ENCODE assay signal across 20 cellular contexts in genomic region chr11:8083871-8084281, GRCh38. TPM values are rescaled to one million over a fixed set of nuclear protein-coding genes. Genes with fewer than 3 reads are reported as not detected.
DNase-seq lines count a peak whose midpoint lies in the region; ATAC-seq and TF ChIP-seq lines count a peak whose summit lies in the region.
"Had no signal": no experiment of that assay in that cellular context is flagged by ENCODE, and none has a peak within 500 bp of the region (broad histone marks: within the 10 kb centered on the region; RNA-seq: fewer than 3 reads in every experiment).

No MANE protein-coding gene starts in this region.

- H3K4me2 ChIP-seq in trophoblast cell (ENCODE audit: low read length): no peak overlapping the region

- no peak for TF ChIP-seq POLR2A in gastrocnemius medialis (IDR thresholded peaks at IDR 0.05)

- no peak overlapping the region for H3K14ac ChIP-seq in trophoblast cell (ENCODE audit: low read length)

- H3K27me3 ChIP-seq in left ventricle myocardium inferior (ENCODE audit: low read depth) (peaks cover 7% of the 10 kb centered on the region), right atrium auricular region (no peaks in the 10 kb centered on the region), trophoblast cell (ENCODE audit: insufficient read depth, low read length) (no peaks in the 10 kb centered on the region), gastrocnemius medialis (peaks cover 0 to 5% (median 0%) of the 10 kb centered on the region in 3 donors)
- H3K27me3 ChIP-seq: tibial artery had no signal

- no peaks in the 10 kb centered on the region for H3K27me3 Mint-ChIP-seq in mesothelial cell of epicardium (ENCODE audit: low read depth)

- H3K4me1 ChIP-seq in left ventricle myocardium inferior: peaks cover 70% of the 10 kb centered on the region
- H3K4me1 ChIP-seq in right atrium auricular region: peaks cover 0 to 59% of the 10 kb centered on the region in 2 donors
- H3K4me1 ChIP-seq in trophoblast cell (ENCODE audit: control insufficient read depth in 1 of 2, insufficient read depth in 2 of 2, low read length in 2 of 2): peaks cover 20 to 25% of the 10 kb centered on the region in 2 experiments
- H3K4me1 ChIP-seq in gastrocnemius medialis: peaks cover 0 to 11% of the 10 kb centered on the region in 2 donors

- H3K36me3 Mint-ChIP-seq in mesothelial cell of epicardium: no peaks in the 10 kb centered on the region
- H3K36me3 Mint-ChIP-seq: CD14-positive monocyte had no signal

- peaks cover 52% of the 10 kb centered on the region for H3K4me1 Mint-ChIP-seq in mesothelial cell of epicardium
- H3K4me1 Mint-ChIP-seq: stimulated activated naive CD8-positive, alpha-beta T cell treated with anti-CD3 and anti-CD28 coated beads, Interleukin-15, amount 100 ng/mL, for 72 hours had no signal

- no peak for DNase-seq in left ventricle myocardium inferior
- DNase-seq in right atrium auricular region (ENCODE audit: low spot score): no peak
- DNase-seq in cerebellar cortex (ENCODE audit: low spot score): peak; percentile 16
- DNase-seq in mesothelial cell of epicardium (ENCODE audit: low spot score in 2 of 2, unreplicated experiment in 2 of 2): no peak
- no peak for DNase-seq in trophoblast cell
- no peak for DNase-seq in gastrocnemius medialis
- DNase-seq: activated CD4-positive, alpha-beta T cell treated with anti-CD3 and anti-CD28 coated beads for 4 hours; activated naive CD4-positive, alpha-beta T cell; activated T-cell treated with anti-CD3 and anti-CD28 coated beads, Interleukin-2, amount 50 U/mL, for 24 hours; cortex of kidney; EL; HFFc6; NCI-H2107; NCI-H510A treated with DMSO at 0.1 percent for 48 hours; stimulated activated naive CD8-positive, alpha-beta T cell treated with anti-CD3 and anti-CD28 coated beads, Interleukin-15, amount 100 ng/mL, for 72 hours; tibial artery had no signal

- in situ Hi-C loops in gastrocnemius medialis (cut with MboI; ENCODE audit: low sequenced_read_pairs in 4 of 4): no loop called here

- no peak overlapping the region for H4K8ac ChIP-seq in trophoblast cell (ENCODE audit: low read depth, low read length)

- H3K4me3 ChIP-seq in left ventricle myocardium inferior (no peak overlapping the region), right atrium auricular region (no peak overlapping the region), trophoblast cell (ENCODE audit: low read depth, low read length) (no peak overlapping the region), gastrocnemius medialis (no peak overlapping the region)
- H3K4me3 ChIP-seq: tibial artery had no signal

- H4K91ac ChIP-seq in trophoblast cell (ENCODE audit: low read depth, low read length): no peak overlapping the region

- H4K12ac ChIP-seq in trophoblast cell (ENCODE audit: low read depth, low read length): no peak overlapping the region

- no peak overlapping the region for H2BK5ac ChIP-seq in trophoblast cell (ENCODE audit: low read depth, low read length, poor library complexity)

- no CpG with 5 or more reads among the region's 1 CpG for WGBS in trophoblast cell (ENCODE audit: extremely low coverage, insufficient coverage, insufficient read length)

- H3K79me2 ChIP-seq in trophoblast cell (ENCODE audit: control insufficient read depth, insufficient read depth, low read length, poor library complexity): peaks cover 1% of the 10 kb centered on the region

- no peak overlapping the region for H2BK12ac ChIP-seq in trophoblast cell (ENCODE audit: low read length)

- intact Hi-C loops in left ventricle myocardium inferior (cut with micrococcal nuclease) (no loop called here), gastrocnemius medialis (cut with DNase I; ENCODE audit: low total_unique reads) (no loop called here)

- H3K36me3 ChIP-seq in left ventricle myocardium inferior: no peaks in the 10 kb centered on the region
- H3K36me3 ChIP-seq in right atrium auricular region: no peaks in the 10 kb centered on the region
- no peaks in the 10 kb centered on the region for H3K36me3 ChIP-seq in trophoblast cell (ENCODE audit: control insufficient read depth in 1 of 2, insufficient read depth in 2 of 2, low read length in 2 of 2)
- H3K36me3 ChIP-seq in gastrocnemius medialis: no peaks in the 10 kb centered on the region
- H3K36me3 ChIP-seq: tibial artery had no signal

- H3K23ac ChIP-seq in trophoblast cell (ENCODE audit: low read length): no peak overlapping the region

- H2AK5ac ChIP-seq in trophoblast cell (ENCODE audit: low read length): no peak overlapping the region

- H3K9ac ChIP-seq in trophoblast cell (ENCODE audit: low read length): no peak overlapping the region
- H3K9ac ChIP-seq: parathyroid adenoma had no signal

- no peak overlapping the region for H2AFZ ChIP-seq in trophoblast cell (ENCODE audit: insufficient read depth, low read length, poor library complexity)
- H2AFZ ChIP-seq: parathyroid adenoma had no signal

- H3K27ac ChIP-seq in left ventricle myocardium inferior (replicated peaks) (peak overlapping the region; percentile 42), right atrium auricular region (peak overlapping the region in 1 of 2 donors; percentile 37), temporal lobe (ENCODE audit: low read depth, low read length) (peak overlapping the region; percentile 54), trophoblast cell (ENCODE audit: low read depth, low read length) (no peak overlapping the region), gastrocnemius medialis (no peak overlapping the region)
- H3K27ac ChIP-seq: parathyroid adenoma, tibial artery had no signal

- no peak overlapping the region for H3K18ac ChIP-seq in trophoblast cell (ENCODE audit: low read length)

- peak overlapping the region; percentile 77 for H3K4me3 Mint-ChIP-seq in mesothelial cell of epicardium
- H3K4me3 Mint-ChIP-seq: activated T-cell treated with anti-CD3 and anti-CD28 coated beads, Interleukin-2, amount 50 U/mL, for 24 hours; HFFc6; stimulated activated naive CD8-positive, alpha-beta T cell treated with anti-CD3 and anti-CD28 coated beads, Interleukin-15, amount 100 ng/mL, for 72 hours had no signal

- H3K9me3 ChIP-seq in left ventricle myocardium inferior (replicated peaks): no peaks in the 10 kb centered on the region
- no peaks in the 10 kb centered on the region for H3K9me3 ChIP-seq in right atrium auricular region
- no peaks in the 10 kb centered on the region for H3K9me3 ChIP-seq in trophoblast cell (ENCODE audit: insufficient read depth, low read depth, low read length)
- no peaks in the 10 kb centered on the region for H3K9me3 ChIP-seq in gastrocnemius medialis
- H3K9me3 ChIP-seq: tibial artery had no signal

- H3K79me1 ChIP-seq in trophoblast cell (ENCODE audit: low read length): peaks cover 6% of the 10 kb centered on the region

- H3K27ac Mint-ChIP-seq in mesothelial cell of epicardium: peak overlapping the region; percentile 68
- H3K27ac Mint-ChIP-seq: activated T-cell treated with anti-CD3 and anti-CD28 coated beads, Interleukin-2, amount 50 U/mL, for 24 hours; CD14-positive monocyte; HFFc6; stimulated activated naive CD8-positive, alpha-beta T cell treated with anti-CD3 and anti-CD28 coated beads, Interleukin-15, amount 100 ng/mL, for 72 hours had no signal

- no peak for TF ChIP-seq CTCF in left ventricle myocardium inferior (IDR thresholded peaks at IDR 0.05; ENCODE audit: borderline replicate concordance)
- no peak for TF ChIP-seq CTCF in right atrium auricular region (IDR thresholded peaks at IDR 0.05)
- TF ChIP-seq CTCF in mesothelial cell of epicardium (IDR thresholded peaks at IDR 0.05; ENCODE audit: unreplicated experiment): no peak
- TF ChIP-seq CTCF in gastrocnemius medialis (IDR thresholded peaks at IDR 0.05 in 4 of 5, conservative IDR thresholded peaks at IDR 0.05 in 1 of 5): no peak

- H2BK120ac ChIP-seq in trophoblast cell (ENCODE audit: insufficient read depth, low read length, poor library complexity): no peak overlapping the region

- no peak overlapping the region for H3K4ac ChIP-seq in trophoblast cell (ENCODE audit: low read depth, low read length)

- no peak for ATAC-seq in gastrocnemius medialis
- no peak for ATAC-seq in GM19351 (IDR thresholded peaks at IDR 0.05; ENCODE audit: unreplicated experiment)
- ATAC-seq: stimulated activated naive CD8-positive, alpha-beta T cell treated with anti-CD3 and anti-CD28 coated beads, Interleukin-15, amount 100 ng/mL, for 72 hours had no signal

- H3K9me3 Mint-ChIP-seq in mesothelial cell of epicardium: no peaks in the 10 kb centered on the region
- H3K9me3 Mint-ChIP-seq: activated T-cell treated with anti-CD3 and anti-CD28 coated beads, Interleukin-2, amount 50 U/mL, for 24 hours; HFFc6; stimulated activated naive CD8-positive, alpha-beta T cell treated with anti-CD3 and anti-CD28 coated beads, Interleukin-15, amount 100 ng/mL, for 72 hours had no signal

RNA-seq across cellular contexts. Expression of gene TUB, which starts 2.9 kb away (rescaled TPM):
- total RNA-seq in left ventricle myocardium inferior (22.8 TPM), right atrium auricular region (10 to 100 TPM; 11.3 to 22.9 TPM), mesothelial cell of epicardium (51.7 to 53.4 TPM (median 52.8 TPM) in 3 replicates), temporal lobe (77.0 TPM), gastrocnemius medialis (1 to 10 TPM in 2 of 4 donors, under 1 TPM in 2; 0.71 to 1.2 (median 1.1) TPM)
- 5.3 and 5.7 TPM in 2 replicates for polyA plus RNA-seq in trophoblast cell (2013)
- polyA plus RNA-seq: CD14-positive monocyte had no signal

Comparison
In these comparisons a context has a peak if more than half of its experiments do, and no peak if none do; other contexts are left out.
1. H3K27ac ChIP-seq: peak in left ventricle myocardium inferior (single experiment) and temporal lobe (single experiment); none in trophoblast cell (single experiment) and gastrocnemius medialis (0 of 4).
2. RNA of gene TUB, which starts 2.9 kb away (total RNA-seq): 77.0 TPM in temporal lobe (single experiment), 51.7 to 53.4 TPM in mesothelial cell of epicardium, 11.3 to 22.9 TPM in right atrium auricular region and 22.8 TPM in left ventricle myocardium inferior (single experiment); 0.71 to 1.2 TPM in gastrocnemius medialis; every median in the first group is over 4 times any median in the second.